ENCODE assay signal across 26 cellular contexts in the genomic region with DNA sequence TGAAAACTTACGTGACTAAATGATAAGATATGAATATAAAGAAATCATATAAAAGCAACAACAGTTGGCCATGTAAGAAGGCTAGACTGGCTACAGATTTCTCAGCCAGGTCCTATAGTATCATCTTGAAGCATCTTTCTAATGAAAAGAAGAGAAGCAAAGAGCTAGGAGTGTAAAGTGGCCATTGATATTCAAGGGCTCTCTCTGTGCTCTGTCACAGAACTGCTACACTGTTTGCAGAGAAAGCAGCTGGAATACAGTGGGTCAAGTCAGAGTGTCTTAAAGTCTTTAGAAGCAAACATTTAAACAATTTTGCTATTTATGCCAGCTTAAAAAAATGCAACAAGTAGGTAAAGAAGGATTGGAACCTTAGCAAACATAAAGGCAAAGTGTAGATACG.
"Had no signal": no experiment of that assay in that cellular context is flagged by ENCODE, and none has a peak within 500 bp of the region (broad histone marks: within the 10 kb centered on the region; RNA-seq: fewer than 3 reads in every experiment).

No MANE protein-coding gene starts in this region.

- H3K79me2 ChIP-seq: hepatocyte had no signal

- H3K27ac ChIP-seq: heart right ventricle, hepatocyte, left ventricle myocardium inferior, pancreas, psoas muscle, right lobe of liver, stomach, testis, thyroid gland, transverse colon, upper lobe of left lung, vagina had no signal

- H3K4me1 ChIP-seq: heart right ventricle, left ventricle myocardium inferior, pancreas, psoas muscle, right lobe of liver, stomach, testis, thyroid gland, transverse colon, upper lobe of left lung, vagina had no signal

- H3K36me3 Mint-ChIP-seq: memory B cell; naive B cell; natural killer cell; stimulated activated naive B cell treated with anti-CD40 and anti-IgM and Interleukin-4, amounts not matched to agents 10 μg/mL and 1 μg/mL and 100 μg/mL, for 72 hours had no signal

- H3K4me2 ChIP-seq: hepatocyte, smooth muscle cell had no signal

- H3K4me3 Mint-ChIP-seq: memory B cell; naive B cell; natural killer cell; nephron progenitor cell; stimulated activated naive B cell treated with anti-CD40 and anti-IgM and Interleukin-4, amounts not matched to agents 10 μg/mL and 1 μg/mL and 100 μg/mL, for 72 hours had no signal

- DNase-seq: heart right ventricle; islet precursor cell; left ventricle myocardium inferior; naive B cell; natural killer cell; nephron progenitor cell; nucleus accumbens; pancreas; psoas muscle; right lobe of liver; stimulated activated CD4-positive, alpha-beta T cell treated with anti-CD3 and anti-CD28 coated beads, Interleukin-12 subunit alpha, Interleukin-12 subunit beta, amount 100 ng/mL, for 4 hours; stimulated activated CD4-positive, alpha-beta T cell treated with anti-CD3 and anti-CD28 coated beads, Interleukin-15, amount 100 ng/mL, for 24 hours; stimulated activated CD4-positive, alpha-beta T cell treated with anti-CD3 and anti-CD28 coated beads, Interleukin-2, amount 100 ng/mL, for 24 hours; stimulated activated CD4-positive, alpha-beta T cell treated with anti-CD3 and anti-CD28 coated beads, Interleukin-4, amount 100 ng/mL, for 1 hour; stimulated activated naive B cell treated with anti-CD40 and anti-IgM and Interleukin-4, amounts not matched to agents 10 μg/mL and 1 μg/mL and 100 μg/mL, for 72 hours; stimulated activated naive CD8-positive, alpha-beta T cell treated with anti-CD3 and anti-CD28 coated beads, Interleukin-15, Interleukin-2, amounts not matched to agents 100 U/mL and 50 U/mL, for 24 hours; stomach; testis; thyroid gland; transverse colon; upper lobe of left lung had no signal

- H3K9me3 Mint-ChIP-seq: memory B cell; naive B cell; natural killer cell; nephron progenitor cell; stimulated activated naive B cell treated with anti-CD40 and anti-IgM and Interleukin-4, amounts not matched to agents 10 μg/mL and 1 μg/mL and 100 μg/mL, for 72 hours had no signal

- ATAC-seq: heart right ventricle; natural killer cell; pancreas; psoas muscle; right lobe of liver; stimulated activated naive B cell treated with anti-CD40 and anti-IgM and Interleukin-4, amounts not matched to agents 10 μg/mL and 1 μg/mL and 100 μg/mL, for 72 hours; stimulated activated naive CD8-positive, alpha-beta T cell treated with anti-CD3 and anti-CD28 coated beads, Interleukin-15, Interleukin-2, amounts not matched to agents 100 U/mL and 50 U/mL, for 24 hours had no signal

- H3K27ac Mint-ChIP-seq: memory B cell; naive B cell; natural killer cell; nephron progenitor cell; stimulated activated naive B cell treated with anti-CD40 and anti-IgM and Interleukin-4, amounts not matched to agents 10 μg/mL and 1 μg/mL and 100 μg/mL, for 72 hours had no signal

- H3K27me3 ChIP-seq: heart right ventricle, hepatocyte, pancreas, right lobe of liver, stomach, testis, thyroid gland, transverse colon, upper lobe of left lung, vagina had no signal

- H3K4me1 Mint-ChIP-seq: memory B cell; naive B cell; natural killer cell; nephron progenitor cell; stimulated activated naive B cell treated with anti-CD40 and anti-IgM and Interleukin-4, amounts not matched to agents 10 μg/mL and 1 μg/mL and 100 μg/mL, for 72 hours had no signal

- H3K9me3 ChIP-seq: heart right ventricle, left ventricle myocardium inferior, pancreas, psoas muscle, right lobe of liver, stomach, testis, thyroid gland, transverse colon, upper lobe of left lung, vagina had no signal

- H3K4me3 ChIP-seq: heart right ventricle, hepatocyte, left ventricle myocardium inferior, lung, pancreas, psoas muscle, right lobe of liver, smooth muscle cell, stomach, testis, thyroid gland, transverse colon, upper lobe of left lung, vagina had no signal

- H3K36me3 ChIP-seq: heart right ventricle, left ventricle myocardium inferior, pancreas, right lobe of liver, stomach, thyroid gland, transverse colon, upper lobe of left lung, vagina had no signal

- H2AFZ ChIP-seq: hepatocyte had no signal

- H3K27me3 Mint-ChIP-seq: memory B cell; naive B cell; stimulated activated naive B cell treated with anti-CD40 and anti-IgM and Interleukin-4, amounts not matched to agents 10 μg/mL and 1 μg/mL and 100 μg/mL, for 72 hours had no signal
